ENCODE assay signal across 8 cellular contexts in the genomic region with DNA sequence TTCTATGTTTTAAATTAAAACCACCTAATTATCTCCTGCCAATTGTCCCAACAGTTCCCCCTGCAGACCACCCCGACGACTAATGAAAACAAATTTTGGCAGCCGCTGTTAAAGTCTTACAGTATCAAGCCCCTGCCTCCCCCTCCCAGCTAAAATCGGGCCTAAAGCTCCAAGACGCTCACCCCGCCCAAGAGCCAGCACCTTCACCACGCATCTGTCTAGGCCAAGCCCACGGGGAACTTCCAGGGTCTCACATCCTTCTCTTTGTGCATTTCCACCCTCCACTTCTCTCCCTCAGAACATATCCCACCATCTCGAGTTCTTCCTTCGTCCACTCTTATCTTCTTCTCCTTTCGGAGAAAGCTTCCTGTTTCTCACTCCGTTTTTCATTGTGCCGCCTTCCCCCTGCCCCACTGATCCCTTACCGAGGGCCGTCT. TPM values are rescaled to one million over a fixed set of nuclear protein-coding genes. Genes with fewer than 3 reads are reported as not detected.
DNase-seq lines count a peak whose midpoint lies in the region; ATAC-seq, FAIRE-seq and TF ChIP-seq lines count a peak whose summit lies in the region.

No MANE protein-coding gene starts in this region.

- H3K9me3 ChIP-seq in SU-DHL-6 (ENCODE audit: insufficient read depth, low read length) (no peaks in the 10 kb centered on the region), thymus (ENCODE audit: control insufficient read depth) (no peaks in the 10 kb centered on the region)

- peaks cover 47% of the 10 kb centered on the region for H3K36me3 ChIP-seq in SU-DHL-6 (ENCODE audit: low read length)
- H3K36me3 ChIP-seq in thymus (ENCODE audit: control insufficient read depth, insufficient read depth) = peaks cover 3% of the 10 kb centered on the region

- peak overlapping the region; percentile 98 for H3K4me2 ChIP-seq in SU-DHL-6 (ENCODE audit: low read depth, low read length, poor library complexity, severe bottlenecking)

- H3K27me3 ChIP-seq in SU-DHL-6 (ENCODE audit: low read length) (no peaks in the 10 kb centered on the region), thymus (ENCODE audit: control insufficient read depth, insufficient read depth) (no peaks in the 10 kb centered on the region)

- peaks cover 17% of the 10 kb centered on the region for H3K4me1 ChIP-seq in thymus (ENCODE audit: control insufficient read depth, insufficient read depth, low read length)

- TF ChIP-seq POLR2A in H54 (IDR thresholded peaks at IDR 0.05; ENCODE audit: low read depth, low read length) = no peak

- H3K79me2 ChIP-seq in SU-DHL-6 (ENCODE audit: insufficient read depth, low read length) = peaks cover 83% of the 10 kb centered on the region

- H3K9ac ChIP-seq in SU-DHL-6 (ENCODE audit: low read length) = peak overlapping the region; percentile 95

- TF ChIP-seq CTCF in SU-DHL-6 (IDR thresholded peaks at IDR 0.05; ENCODE audit: insufficient read depth, low read length, poor library complexity, severe bottlenecking) = no peak

- no peak for FAIRE-seq in H54 (lab: Jason Lieb, UNC)

- no peaks in the 10 kb centered on the region for H3K9me2 ChIP-seq in SU-DHL-6 (replicated peaks; ENCODE audit: insufficient read depth, low read length)

- H3F3A ChIP-seq in SU-DHL-6 (ENCODE audit: insufficient read depth) = 0 out of 2 replicates have a peak, but pooled peaks cover 6% of the 10 kb centered on the region

- peak overlapping the region; percentile 84 for H2AFZ ChIP-seq in SU-DHL-6 (ENCODE audit: low read depth, low read length, severe bottlenecking)

- ATAC-seq in HG03571 (IDR thresholded peaks at IDR 0.05; ENCODE audit: unreplicated experiment) = peak; percentile 3

- peaks cover 35% of the 10 kb centered on the region for H4K20me1 ChIP-seq in SU-DHL-6 (ENCODE audit: low read depth, low read length)

- peak; percentile 48 for DNase-seq in NCI-H1105 treated with DMSO at 0.1 percent for 48 hours (lab: John Stamatoyannopoulos, UW)
- DNase-seq in NCI-H1105 (lab: John Stamatoyannopoulos, UW) = no peak
- DNase-seq in mucosa of gallbladder (ENCODE audit: low spot score) = peak; percentile 12
- DNase-seq in H54 (ENCODE audit: insufficient read length, low spot score) = no peak

- H3K27ac ChIP-seq in SU-DHL-6 (ENCODE audit: low read depth, low read length) (peak overlapping the region; percentile 76), cingulate gyrus (ENCODE audit: low read depth, low read length) (peak overlapping the region; percentile 78), thymus (ENCODE audit: low read depth) (peak overlapping the region; percentile 94)

- peak overlapping the region; percentile 94 for H3K4me3 ChIP-seq in SU-DHL-6 (ENCODE audit: insufficient read depth, low read length, poor library complexity, severe bottlenecking)
- H3K4me3 ChIP-seq in thymus (ENCODE audit: low read length) = peak overlapping the region; percentile 98

- WGBS in thymus = under 1% methylated on average over 15 of the region's 15 CpGs

RNA-seq across cellular contexts. Expression of a gene that starts 0.4 kb away (rescaled TPM):
- total RNA-seq in mucosa of gallbladder = 59.2 TPM
- 31.9 TPM for polyA plus RNA-seq in thymus

RNA-seq across cellular contexts. Expression of a gene that starts 1.6 kb away (rescaled TPM):
- 11.4 TPM for total RNA-seq in mucosa of gallbladder
- polyA plus RNA-seq in thymus = 19.5 TPM

Comparison
In these comparisons a context has a peak if more than half of its experiments do, and no peak if none do; other contexts are left out.
1. DNase-seq: peak in NCI-H1105 treated with DMSO at 0.1 percent for 48 hours (single experiment) and mucosa of gallbladder (single experiment); none in NCI-H1105 (single experiment) and H54 (single experiment).
2. Peak in every context shown above with its lines, with median percentiles within 50 percentile points of each other: H3K27ac ChIP-seq.